In genomic region chr16:4184038-4184702, GRCh38 we compare ENCODE assay signal across 1 cellular context.
TF ChIP-seq lines count a peak whose summit lies in the region.

No MANE protein-coding gene starts in this region.

TF ChIP-seq in HepG2, 621 proteins besides CTCF, POLR2A, EP300 and RAD21 (continued from another document):
- no peak for TF ChIP-seq ZNF451 (CRISPR knock-in tag; IDR thresholded peaks at IDR 0.05)
- no peak for TF ChIP-seq ZNF770 (CRISPR knock-in tag; IDR thresholded peaks at IDR 0.05)
- no peak for TF ChIP-seq NCOA1 (CRISPR knock-in tag; IDR thresholded peaks at IDR 0.05)
- no peak for TF ChIP-seq NFRKB (IDR thresholded peaks at IDR 0.05)
- no peak for TF ChIP-seq MTA1 (CRISPR knock-in tag; IDR thresholded peaks at IDR 0.05; ENCODE audit: borderline replicate concordance)
- peak; percentile 3; the same call in 1 of the 2 replicates for TF ChIP-seq NR0B2 (CRISPR knock-in tag; IDR thresholded peaks at IDR 0.05)
- TF ChIP-seq ZSCAN9 (CRISPR knock-in tag; IDR thresholded peaks at IDR 0.05; ENCODE audit: borderline replicate concordance), result no peak
- TF ChIP-seq ZNF710 (CRISPR knock-in tag; IDR thresholded peaks at IDR 0.05; ENCODE audit: borderline replicate concordance), result no peak
- no peak for TF ChIP-seq ZBTB7B (CRISPR knock-in tag; IDR thresholded peaks at IDR 0.05)
- TF ChIP-seq ZBTB14 (CRISPR knock-in tag; IDR thresholded peaks at IDR 0.05), result peak; percentile 3; the same call in 1 of the 2 replicates
- no peak for TF ChIP-seq ZMAT5 (CRISPR knock-in tag; IDR thresholded peaks at IDR 0.05; ENCODE audit: borderline replicate concordance, low read depth)
- peak; percentile 2 for TF ChIP-seq AGO2 (optimal IDR thresholded peaks at IDR 0.05; ENCODE audit: low read depth, low read length)
- no peak for TF ChIP-seq MIER3 (CRISPR knock-in tag; IDR thresholded peaks at IDR 0.05; ENCODE audit: borderline replicate concordance)
- TF ChIP-seq TFE3 (CRISPR knock-in tag; IDR thresholded peaks at IDR 0.05), result no peak
- no peak for TF ChIP-seq SSRP1 (CRISPR knock-in tag; IDR thresholded peaks at IDR 0.05)
- peak; percentile 39; the same call in 1 of the 2 replicates for TF ChIP-seq ZNF704 (CRISPR knock-in tag; IDR thresholded peaks at IDR 0.05; ENCODE audit: borderline replicate concordance)
- TF ChIP-seq ATF7 (IDR thresholded peaks at IDR 0.05), result no peak
- TF ChIP-seq ATF7 (CRISPR knock-in tag; IDR thresholded peaks at IDR 0.05), result no peak
- no peak for TF ChIP-seq MXD1 (CRISPR knock-in tag; IDR thresholded peaks at IDR 0.05)
- TF ChIP-seq ZNF460 (CRISPR knock-in tag; IDR thresholded peaks at IDR 0.05; ENCODE audit: borderline replicate concordance), result no peak
TF ChIP-seq in HepG2: peak in this region for 20.
